Comparison of ENCODE assay signal across 23 cellular contexts in the genomic region with DNA sequence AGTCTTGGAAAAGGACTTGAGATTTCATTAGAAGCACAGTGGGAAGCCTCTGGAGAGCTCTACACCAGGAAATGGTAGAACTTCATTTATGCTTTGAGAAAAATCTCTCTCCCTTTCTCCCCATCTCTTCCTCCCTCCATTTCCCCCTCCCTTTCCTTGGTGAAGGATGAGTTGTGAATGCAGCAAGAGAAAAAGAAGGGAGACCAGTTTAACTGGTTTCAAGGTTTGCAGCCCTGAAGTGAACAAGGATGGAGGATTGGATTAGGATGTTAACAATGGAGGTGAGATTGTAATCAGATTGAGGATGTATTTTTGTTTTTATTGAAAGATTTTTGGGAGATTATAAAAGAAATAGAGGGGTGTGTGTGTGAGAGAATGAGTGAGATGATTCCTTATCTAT.
"Had no signal": no experiment of that assay in that cellular context is flagged by ENCODE, and none has a peak within 500 bp of the region (broad histone marks: within the 10 kb centered on the region; RNA-seq: fewer than 3 reads in every experiment).

No MANE protein-coding gene starts in this region.

- ATAC-seq: activated naive CD8-positive, alpha-beta T cell treated with anti-CD3 and anti-CD28 coated beads, Interleukin-2, amount 50 U/mL, for 24 hours; gastroesophageal sphincter; heart right ventricle; naive thymus-derived CD4-positive, alpha-beta T cell; right cardiac atrium had no signal

- H3K27me3 ChIP-seq: esophagus muscularis mucosa, gastroesophageal sphincter, heart right ventricle, suprapubic skin, transverse colon, uterus had no signal

- H3K4me1 ChIP-seq: prostate gland, uterus had no signal

- DNase-seq: activated CD4-positive, alpha-beta T cell treated with anti-CD3 and anti-CD28 coated beads, Interleukin-2, amount 50 U/mL, for 1 hour; activated CD4-positive, CD25-positive, alpha-beta regulatory T cell treated with anti-CD3 and anti-CD28 coated beads, Interleukin-2, amount 50 U/mL, for 72 hours; activated CD8-positive, alpha-beta memory T cell treated with anti-CD3 and anti-CD28 coated beads for 24 hours; activated CD8-positive, alpha-beta memory T cell treated with anti-CD3 and anti-CD28 coated beads, Interleukin-2, amount 50 U/mL, for 48 hours; activated effector memory CD4-positive, alpha-beta T cell treated with Interleukin-2 at 50 U/mL for 16 hours; activated naive CD4-positive, alpha-beta T cell treated with anti-CD3 and anti-CD28 coated beads, Interleukin-2, amount 10 ng/mL, durations not matched to agents 7 days and 5 days; activated naive CD8-positive, alpha-beta T cell treated with anti-CD3 and anti-CD28 coated beads, Interleukin-2, amount 50 U/mL, for 24 hours; activated T-cell treated with anti-CD3 and anti-CD28 coated beads, Interleukin-2, amount 50 U/mL, for 48 hours; aorta; heart right ventricle; mesenchymal stem cell; naive thymus-derived CD4-positive, alpha-beta T cell; transverse colon; uterus had no signal

- H3K27ac Mint-ChIP-seq: activated naive CD4-positive, alpha-beta T cell treated with anti-CD3 and anti-CD28 coated beads, Interleukin-2, amount 10 ng/mL, durations not matched to agents 7 days and 5 days; activated naive CD8-positive, alpha-beta T cell treated with anti-CD3 and anti-CD28 coated beads, Interleukin-2, amount 50 U/mL, for 24 hours; naive thymus-derived CD4-positive, alpha-beta T cell; stimulated activated naive CD8-positive, alpha-beta T cell treated with anti-CD3 and anti-CD28 coated beads, Interleukin-15, Interleukin-2, amounts not matched to agents 100 ng/mL and 50 ng/mL, for 24 hours had no signal

- H3K36me3 Mint-ChIP-seq: activated naive CD4-positive, alpha-beta T cell treated with anti-CD3 and anti-CD28 coated beads, Interleukin-2, amount 10 ng/mL, durations not matched to agents 7 days and 5 days; naive thymus-derived CD4-positive, alpha-beta T cell had no signal

- H3K27ac ChIP-seq: coronary artery, esophagus muscularis mucosa, gastroesophageal sphincter, prostate gland, skin epidermis, suprapubic skin, transverse colon had no signal

- H3K4me3 ChIP-seq: coronary artery, esophagus muscularis mucosa, gastroesophageal sphincter, heart right ventricle, prostate gland, skin epidermis, suprapubic skin, transverse colon, uterus had no signal

- H3K9me3 Mint-ChIP-seq: activated naive CD4-positive, alpha-beta T cell treated with anti-CD3 and anti-CD28 coated beads, Interleukin-2, amount 10 ng/mL, durations not matched to agents 7 days and 5 days; activated naive CD8-positive, alpha-beta T cell treated with anti-CD3 and anti-CD28 coated beads, Interleukin-2, amount 50 U/mL, for 24 hours; stimulated activated naive CD8-positive, alpha-beta T cell treated with anti-CD3 and anti-CD28 coated beads, Interleukin-15, Interleukin-2, amounts not matched to agents 100 ng/mL and 50 ng/mL, for 24 hours had no signal

- H3K36me3 ChIP-seq: esophagus muscularis mucosa, gastroesophageal sphincter, heart right ventricle, prostate gland, suprapubic skin, transverse colon, uterus had no signal

- H3K4me1 Mint-ChIP-seq: central memory CD8-positive, alpha-beta T cell had no signal

- H3K9me3 ChIP-seq: esophagus muscularis mucosa, gastroesophageal sphincter, heart right ventricle, prostate gland, suprapubic skin, transverse colon, uterus had no signal

- H3K27me3 Mint-ChIP-seq: activated naive CD4-positive, alpha-beta T cell treated with anti-CD3 and anti-CD28 coated beads, Interleukin-2, amount 10 ng/mL, durations not matched to agents 7 days and 5 days; activated naive CD8-positive, alpha-beta T cell treated with anti-CD3 and anti-CD28 coated beads, Interleukin-2, amount 50 U/mL, for 24 hours; central memory CD8-positive, alpha-beta T cell; stimulated activated naive CD8-positive, alpha-beta T cell treated with anti-CD3 and anti-CD28 coated beads, Interleukin-15, Interleukin-2, amounts not matched to agents 100 ng/mL and 50 ng/mL, for 24 hours had no signal

- H3K4me3 Mint-ChIP-seq: activated naive CD4-positive, alpha-beta T cell treated with anti-CD3 and anti-CD28 coated beads, Interleukin-2, amount 10 ng/mL, durations not matched to agents 7 days and 5 days; activated naive CD8-positive, alpha-beta T cell treated with anti-CD3 and anti-CD28 coated beads, Interleukin-2, amount 50 U/mL, for 24 hours; central memory CD8-positive, alpha-beta T cell; naive thymus-derived CD4-positive, alpha-beta T cell; stimulated activated naive CD8-positive, alpha-beta T cell treated with anti-CD3 and anti-CD28 coated beads, Interleukin-15, Interleukin-2, amounts not matched to agents 100 ng/mL and 50 ng/mL, for 24 hours had no signal
